ENCODE assay signal across 2 cellular contexts in the genomic region with DNA sequence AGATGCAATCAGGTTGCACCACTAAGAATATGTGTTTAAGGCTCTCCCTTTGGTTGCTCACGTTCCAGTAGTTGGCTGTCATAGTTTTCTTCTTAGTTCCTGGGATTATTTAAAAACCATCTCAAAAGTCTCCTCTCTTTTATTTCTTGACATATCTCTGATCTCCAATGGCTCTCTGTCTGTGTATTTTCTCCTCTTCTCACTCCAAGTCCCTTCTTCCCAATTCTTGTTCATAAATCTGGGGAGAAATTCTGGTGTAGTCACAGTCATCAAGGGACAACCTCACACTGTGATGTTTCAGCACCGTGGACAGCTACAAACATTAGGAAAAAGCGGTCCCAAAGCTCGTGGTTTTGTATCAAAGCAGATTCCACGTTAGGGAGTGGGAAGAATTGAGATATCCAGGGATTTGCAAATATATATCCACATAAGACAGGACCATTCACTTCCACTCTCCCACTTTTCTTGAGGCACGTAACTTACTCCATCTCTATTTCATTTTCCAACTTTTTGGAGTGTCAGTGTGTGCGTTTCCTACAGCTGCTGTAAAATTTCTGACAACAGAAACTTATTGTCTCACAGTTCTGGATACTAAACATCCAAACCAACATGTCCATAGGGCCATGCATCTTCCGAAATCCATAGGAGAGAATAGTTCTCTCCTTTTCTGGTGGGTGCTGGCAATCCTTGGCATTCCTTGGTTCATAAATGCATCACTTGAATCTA.
TF ChIP-seq lines count a peak whose summit lies in the region.

No MANE protein-coding gene starts in this region.

TF ChIP-seq in SK-N-SH, 30 proteins besides CTCF, POLR2A, EP300 and RAD21 (continued from another document):
- TF ChIP-seq SIN3A (IDR thresholded peaks at IDR 0.05; ENCODE audit: borderline replicate concordance, low read depth, low read length): no peak

TF ChIP-seq in SK-N-SH treated with all-trans-retinoic acid at 6 μM for 48 hours, 23 proteins besides CTCF, POLR2A, EP300 and RAD21 (continued from another document):
- TF ChIP-seq, protein P1, sequence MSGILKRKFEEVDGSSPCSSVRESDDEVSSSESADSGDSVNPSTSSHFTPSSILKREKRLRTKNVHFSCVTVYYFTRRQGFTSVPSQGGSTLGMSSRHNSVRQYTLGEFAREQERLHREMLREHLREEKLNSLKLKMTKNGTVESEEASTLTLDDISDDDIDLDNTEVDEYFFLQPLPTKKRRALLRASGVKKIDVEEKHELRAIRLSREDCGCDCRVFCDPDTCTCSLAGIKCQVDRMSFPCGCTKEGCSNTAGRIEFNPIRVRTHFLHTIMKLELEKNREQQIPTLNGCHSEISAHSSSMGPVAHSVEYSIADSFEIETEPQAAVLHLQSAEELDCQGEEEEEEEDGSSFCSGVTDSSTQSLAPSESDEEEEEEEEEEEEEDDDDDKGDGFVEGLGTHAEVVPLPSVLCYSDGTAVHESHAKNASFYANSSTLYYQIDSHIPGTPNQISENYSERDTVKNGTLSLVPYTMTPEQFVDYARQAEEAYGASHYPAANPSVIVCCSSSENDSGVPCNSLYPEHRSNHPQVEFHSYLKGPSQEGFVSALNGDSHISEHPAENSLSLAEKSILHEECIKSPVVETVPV (CRISPR knock-in tag; IDR thresholded peaks at IDR 0.05): no peak
- TF ChIP-seq PPARA (CRISPR knock-in tag; IDR thresholded peaks at IDR 0.05; ENCODE audit: borderline replicate concordance): no peak
